Comparison of ENCODE assay signal across 1 cellular context in the genomic region with DNA sequence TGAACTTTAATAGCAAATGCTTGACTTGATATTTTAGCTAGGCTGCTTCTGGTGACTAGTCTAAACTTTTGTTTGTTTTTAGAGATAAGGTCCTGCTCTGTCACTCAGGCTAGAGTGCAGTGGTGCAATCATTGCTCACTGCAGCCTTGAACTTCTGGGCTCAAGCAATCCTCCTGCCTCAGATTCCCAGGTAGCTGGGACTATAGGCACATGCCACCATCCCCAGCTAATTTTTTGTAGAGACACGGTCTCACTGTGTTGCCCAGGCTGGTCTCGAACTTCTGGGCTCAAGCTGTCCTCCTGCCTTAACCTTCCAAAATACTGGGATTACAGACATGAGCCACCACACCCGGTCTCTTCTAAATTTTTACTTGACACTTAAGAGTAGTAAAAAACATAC.
A peak's percentile ranks its signal among the peaks of the same experiment; 100 is the strongest.
TF ChIP-seq lines count a peak whose summit lies in the region.

No MANE protein-coding gene starts in this region.

TF ChIP-seq in HepG2, 621 proteins besides CTCF, POLR2A, EP300 and RAD21 (continued from another document):
- no peak for TF ChIP-seq FOXO4 (CRISPR knock-in tag; conservative IDR thresholded peaks at IDR 0.05)
- peak; percentile 80; the same call in 1 of the 2 replicates for TF ChIP-seq THRA (CRISPR knock-in tag; IDR thresholded peaks at IDR 0.05; ENCODE audit: borderline replicate concordance)
- no peak for TF ChIP-seq ZNF788 (CRISPR knock-in tag; IDR thresholded peaks at IDR 0.05; ENCODE audit: borderline replicate concordance)
- no peak for TF ChIP-seq TGIF2 (CRISPR knock-in tag; IDR thresholded peaks at IDR 0.05)
- TF ChIP-seq SIN3B (IDR thresholded peaks at IDR 0.05; ENCODE audit: low read length) = no peak
- no peak for TF ChIP-seq DNMT3B (CRISPR knock-in tag; conservative IDR thresholded peaks at IDR 0.05)
- 0 out of 2 replicates have a peak, but pooled peaks have one; percentile 59 for TF ChIP-seq ZNF205 (CRISPR knock-in tag; IDR thresholded peaks at IDR 0.05)
- TF ChIP-seq THYN1 (CRISPR knock-in tag; IDR thresholded peaks at IDR 0.05; ENCODE audit: borderline replicate concordance, low read depth) = no peak
- TF ChIP-seq CCDC6 (CRISPR knock-in tag; IDR thresholded peaks at IDR 0.05) = 0 out of 2 replicates have a peak, but pooled peaks have one; percentile 44
- TF ChIP-seq, protein P1, sequence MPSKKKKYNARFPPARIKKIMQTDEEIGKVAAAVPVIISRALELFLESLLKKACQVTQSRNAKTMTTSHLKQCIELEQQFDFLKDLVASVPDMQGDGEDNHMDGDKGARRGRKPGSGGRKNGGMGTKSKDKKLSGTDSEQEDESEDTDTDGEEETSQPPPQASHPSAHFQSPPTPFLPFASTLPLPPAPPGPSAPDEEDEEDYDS (CRISPR knock-in tag; IDR thresholded peaks at IDR 0.05) = no peak
- TF ChIP-seq ZNF564 (CRISPR knock-in tag; IDR thresholded peaks at IDR 0.05) = no peak
- no peak for TF ChIP-seq NFYC (CRISPR knock-in tag; IDR thresholded peaks at IDR 0.05)
- peak; percentile 85 for TF ChIP-seq ATF3 (CRISPR knock-in tag; IDR thresholded peaks at IDR 0.05)
- TF ChIP-seq ZNF576 (CRISPR knock-in tag; IDR thresholded peaks at IDR 0.05) = no peak
- no peak for TF ChIP-seq CREB1 (IDR thresholded peaks at IDR 0.05)
- no peak for TF ChIP-seq CREB1 (CRISPR knock-in tag; IDR thresholded peaks at IDR 0.05)
- peak; percentile 42; the same call in 1 of the 2 replicates for TF ChIP-seq SIX1 (CRISPR knock-in tag; IDR thresholded peaks at IDR 0.05; ENCODE audit: borderline replicate concordance)
- TF ChIP-seq ZNF20 (CRISPR knock-in tag; IDR thresholded peaks at IDR 0.05) = no peak
- peak; percentile 48; the same call in 1 of the 2 replicates for TF ChIP-seq KDM2A (CRISPR knock-in tag; IDR thresholded peaks at IDR 0.05; ENCODE audit: borderline replicate concordance, low read depth)
- TF ChIP-seq CREM (IDR thresholded peaks at IDR 0.05) = peak; percentile 53; the same call in 1 of the 2 replicates
- no peak for TF ChIP-seq CREM (CRISPR knock-in tag; IDR thresholded peaks at IDR 0.05)
- TF ChIP-seq GTF2F1 (IDR thresholded peaks at IDR 0.05; ENCODE audit: low read length) = no peak
- TF ChIP-seq NPAS2 (CRISPR knock-in tag; IDR thresholded peaks at IDR 0.05; ENCODE audit: borderline replicate concordance) = no peak
- TF ChIP-seq ZNF883 (CRISPR knock-in tag; IDR thresholded peaks at IDR 0.05; ENCODE audit: not compliant biosample characterization) = no peak
- peak; percentile 63; the same call in 1 of the 2 replicates for TF ChIP-seq HOMEZ (CRISPR knock-in tag; IDR thresholded peaks at IDR 0.05; ENCODE audit: low read depth)
